ENCODE assay signal across 1 cellular context in the genomic region with DNA sequence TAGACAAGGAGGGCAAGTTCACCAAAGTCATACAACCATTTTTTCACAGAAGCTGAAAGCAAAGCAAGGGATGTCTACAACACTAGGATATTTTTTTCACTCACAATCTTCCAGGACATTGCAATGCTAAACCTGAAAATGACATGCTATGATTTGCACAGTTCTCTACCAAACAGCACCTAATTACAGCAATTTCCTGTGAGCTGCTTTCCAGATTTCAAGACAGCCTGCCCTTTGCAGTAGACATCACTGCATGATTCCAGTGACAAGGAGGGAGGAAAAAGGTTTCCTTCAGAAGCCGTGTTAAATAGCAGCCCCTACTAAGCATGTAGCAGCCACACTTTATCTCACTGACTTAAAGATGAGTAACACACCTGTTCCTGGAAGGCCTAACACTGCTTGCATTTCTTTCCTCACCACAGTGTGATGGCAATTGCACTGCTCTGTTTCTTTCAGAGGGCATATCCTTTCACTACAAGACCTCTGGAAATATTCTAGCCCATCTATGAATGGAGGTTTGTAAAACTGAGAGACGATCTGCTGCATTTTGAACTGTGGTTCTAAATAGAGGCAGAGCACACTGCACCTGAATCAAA.
TF ChIP-seq lines count a peak whose summit lies in the region.

No MANE protein-coding gene starts in this region.

TF ChIP-seq in H1, 55 proteins besides CTCF, POLR2A, EP300 and RAD21 (continued from another document):
- TF ChIP-seq, protein P1, sequence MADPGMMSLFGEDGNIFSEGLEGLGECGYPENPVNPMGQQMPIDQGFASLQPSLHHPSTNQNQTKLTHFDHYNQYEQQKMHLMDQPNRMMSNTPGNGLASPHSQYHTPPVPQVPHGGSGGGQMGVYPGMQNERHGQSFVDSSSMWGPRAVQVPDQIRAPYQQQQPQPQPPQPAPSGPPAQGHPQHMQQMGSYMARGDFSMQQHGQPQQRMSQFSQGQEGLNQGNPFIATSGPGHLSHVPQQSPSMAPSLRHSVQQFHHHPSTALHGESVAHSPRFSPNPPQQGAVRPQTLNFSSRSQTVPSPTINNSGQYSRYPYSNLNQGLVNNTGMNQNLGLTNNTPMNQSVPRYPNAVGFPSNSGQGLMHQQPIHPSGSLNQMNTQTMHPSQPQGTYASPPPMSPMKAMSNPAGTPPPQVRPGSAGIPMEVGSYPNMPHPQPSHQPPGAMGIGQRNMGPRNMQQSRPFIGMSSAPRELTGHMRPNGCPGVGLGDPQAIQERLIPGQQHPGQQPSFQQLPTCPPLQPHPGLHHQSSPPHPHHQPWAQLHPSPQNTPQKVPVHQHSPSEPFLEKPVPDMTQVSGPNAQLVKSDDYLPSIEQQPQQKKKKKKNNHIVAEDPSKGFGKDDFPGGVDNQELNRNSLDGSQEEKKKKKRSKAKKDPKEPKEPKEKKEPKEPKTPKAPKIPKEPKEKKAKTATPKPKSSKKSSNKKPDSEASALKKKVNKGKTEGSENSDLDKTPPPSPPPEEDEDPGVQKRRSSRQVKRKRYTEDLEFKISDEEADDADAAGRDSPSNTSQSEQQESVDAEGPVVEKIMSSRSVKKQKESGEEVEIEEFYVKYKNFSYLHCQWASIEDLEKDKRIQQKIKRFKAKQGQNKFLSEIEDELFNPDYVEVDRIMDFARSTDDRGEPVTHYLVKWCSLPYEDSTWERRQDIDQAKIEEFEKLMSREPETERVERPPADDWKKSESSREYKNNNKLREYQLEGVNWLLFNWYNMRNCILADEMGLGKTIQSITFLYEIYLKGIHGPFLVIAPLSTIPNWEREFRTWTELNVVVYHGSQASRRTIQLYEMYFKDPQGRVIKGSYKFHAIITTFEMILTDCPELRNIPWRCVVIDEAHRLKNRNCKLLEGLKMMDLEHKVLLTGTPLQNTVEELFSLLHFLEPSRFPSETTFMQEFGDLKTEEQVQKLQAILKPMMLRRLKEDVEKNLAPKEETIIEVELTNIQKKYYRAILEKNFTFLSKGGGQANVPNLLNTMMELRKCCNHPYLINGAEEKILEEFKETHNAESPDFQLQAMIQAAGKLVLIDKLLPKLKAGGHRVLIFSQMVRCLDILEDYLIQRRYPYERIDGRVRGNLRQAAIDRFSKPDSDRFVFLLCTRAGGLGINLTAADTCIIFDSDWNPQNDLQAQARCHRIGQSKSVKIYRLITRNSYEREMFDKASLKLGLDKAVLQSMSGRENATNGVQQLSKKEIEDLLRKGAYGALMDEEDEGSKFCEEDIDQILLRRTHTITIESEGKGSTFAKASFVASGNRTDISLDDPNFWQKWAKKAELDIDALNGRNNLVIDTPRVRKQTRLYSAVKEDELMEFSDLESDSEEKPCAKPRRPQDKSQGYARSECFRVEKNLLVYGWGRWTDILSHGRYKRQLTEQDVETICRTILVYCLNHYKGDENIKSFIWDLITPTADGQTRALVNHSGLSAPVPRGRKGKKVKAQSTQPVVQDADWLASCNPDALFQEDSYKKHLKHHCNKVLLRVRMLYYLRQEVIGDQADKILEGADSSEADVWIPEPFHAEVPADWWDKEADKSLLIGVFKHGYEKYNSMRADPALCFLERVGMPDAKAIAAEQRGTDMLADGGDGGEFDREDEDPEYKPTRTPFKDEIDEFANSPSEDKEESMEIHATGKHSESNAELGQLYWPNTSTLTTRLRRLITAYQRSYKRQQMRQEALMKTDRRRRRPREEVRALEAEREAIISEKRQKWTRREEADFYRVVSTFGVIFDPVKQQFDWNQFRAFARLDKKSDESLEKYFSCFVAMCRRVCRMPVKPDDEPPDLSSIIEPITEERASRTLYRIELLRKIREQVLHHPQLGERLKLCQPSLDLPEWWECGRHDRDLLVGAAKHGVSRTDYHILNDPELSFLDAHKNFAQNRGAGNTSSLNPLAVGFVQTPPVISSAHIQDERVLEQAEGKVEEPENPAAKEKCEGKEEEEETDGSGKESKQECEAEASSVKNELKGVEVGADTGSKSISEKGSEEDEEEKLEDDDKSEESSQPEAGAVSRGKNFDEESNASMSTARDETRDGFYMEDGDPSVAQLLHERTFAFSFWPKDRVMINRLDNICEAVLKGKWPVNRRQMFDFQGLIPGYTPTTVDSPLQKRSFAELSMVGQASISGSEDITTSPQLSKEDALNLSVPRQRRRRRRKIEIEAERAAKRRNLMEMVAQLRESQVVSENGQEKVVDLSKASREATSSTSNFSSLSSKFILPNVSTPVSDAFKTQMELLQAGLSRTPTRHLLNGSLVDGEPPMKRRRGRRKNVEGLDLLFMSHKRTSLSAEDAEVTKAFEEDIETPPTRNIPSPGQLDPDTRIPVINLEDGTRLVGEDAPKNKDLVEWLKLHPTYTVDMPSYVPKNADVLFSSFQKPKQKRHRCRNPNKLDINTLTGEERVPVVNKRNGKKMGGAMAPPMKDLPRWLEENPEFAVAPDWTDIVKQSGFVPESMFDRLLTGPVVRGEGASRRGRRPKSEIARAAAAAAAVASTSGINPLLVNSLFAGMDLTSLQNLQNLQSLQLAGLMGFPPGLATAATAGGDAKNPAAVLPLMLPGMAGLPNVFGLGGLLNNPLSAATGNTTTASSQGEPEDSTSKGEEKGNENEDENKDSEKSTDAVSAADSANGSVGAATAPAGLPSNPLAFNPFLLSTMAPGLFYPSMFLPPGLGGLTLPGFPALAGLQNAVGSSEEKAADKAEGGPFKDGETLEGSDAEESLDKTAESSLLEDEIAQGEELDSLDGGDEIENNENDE (IDR thresholded peaks at IDR 0.05; ENCODE audit: insufficient replicate concordance, low read length): no peak
- no peak for TF ChIP-seq CBX5 (IDR thresholded peaks at IDR 0.05; ENCODE audit: low read depth, low read length)
- no peak for TF ChIP-seq SRF (IDR thresholded peaks at IDR 0.05; ENCODE audit: low read depth, low read length)
- TF ChIP-seq JUN (IDR thresholded peaks at IDR 0.05; ENCODE audit: low read depth, low read length): no peak
- no peak for TF ChIP-seq NRF1 (IDR thresholded peaks at IDR 0.05; ENCODE audit: low read depth, low read length)
- TF ChIP-seq KDM5A (IDR thresholded peaks at IDR 0.05; ENCODE audit: low read length): no peak
- no peak for TF ChIP-seq CHD1 (IDR thresholded peaks at IDR 0.05; ENCODE audit: low read depth, low read length)
- TF ChIP-seq POU5F1 (IDR thresholded peaks at IDR 0.05; ENCODE audit: low read depth, low read length): no peak
- no peak for TF ChIP-seq EZH2 (IDR thresholded peaks at IDR 0.05; ENCODE audit: low read depth, low read length, severe bottlenecking)
- no peak for TF ChIP-seq CREB1 (IDR thresholded peaks at IDR 0.05)
- no peak for TF ChIP-seq TBP (IDR thresholded peaks at IDR 0.05; ENCODE audit: low read depth, low read length)
- TF ChIP-seq ZNF274 (IDR thresholded peaks at IDR 0.05; ENCODE audit: borderline replicate concordance, extremely low read depth, low read length): no peak
TF ChIP-seq in H1: peak in this region for 0.
